ENCODE assay signal across 1 cellular context in the genomic region with DNA sequence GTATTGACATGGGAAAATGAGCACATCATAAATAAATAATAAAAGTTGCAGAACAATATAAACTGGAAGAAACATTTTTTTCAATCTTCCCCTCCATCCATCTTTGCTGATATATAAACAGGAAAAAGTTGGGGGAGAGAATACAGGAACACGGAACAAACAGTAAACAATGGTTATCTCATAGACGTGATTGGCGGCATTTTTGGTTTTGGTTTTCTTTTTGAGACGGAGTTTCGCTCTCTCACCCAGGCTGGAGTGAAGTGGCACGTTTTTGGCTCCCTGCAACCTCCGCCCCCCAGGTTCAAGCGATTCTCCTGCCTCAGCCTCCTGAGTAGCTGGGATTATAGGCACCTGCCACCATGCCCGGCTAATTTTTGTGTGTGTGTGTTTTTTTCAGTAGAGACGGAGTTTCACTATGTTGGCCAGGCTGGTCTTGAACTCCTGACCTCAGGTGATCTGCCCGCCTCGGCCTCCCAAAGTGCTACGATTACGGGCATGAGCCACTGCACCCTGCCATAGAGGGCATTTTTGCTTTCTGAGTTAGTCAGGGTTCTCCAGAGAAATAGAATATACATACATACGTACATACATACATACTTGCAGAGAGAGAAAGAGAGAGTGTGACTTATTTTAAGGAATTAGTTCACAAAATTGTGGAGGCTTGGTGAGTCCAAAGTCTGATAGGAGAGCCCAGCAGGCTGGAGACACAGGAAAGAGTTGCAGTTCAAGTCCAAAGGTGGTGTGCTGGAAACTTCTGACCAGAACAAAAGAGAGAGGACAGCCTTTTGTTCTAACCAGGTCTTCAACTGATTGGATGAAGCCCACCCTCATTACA.
A peak's percentile ranks its signal among the peaks of the same experiment; 100 is the strongest.
TF ChIP-seq lines count a peak whose summit lies in the region.

No MANE protein-coding gene starts in this region.

TF ChIP-seq in HepG2, 621 proteins besides CTCF, POLR2A, EP300 and RAD21 (continued from another document):
- TF ChIP-seq ZNF563 (CRISPR knock-in tag; IDR thresholded peaks at IDR 0.05) (peak; percentile 29; the same call in 1 of the 2 replicates), YEATS4 (CRISPR knock-in tag; IDR thresholded peaks at IDR 0.05; ENCODE audit: borderline replicate concordance) (peak; percentile 39; the same call in 1 of the 2 replicates), RORA (CRISPR knock-in tag; IDR thresholded peaks at IDR 0.05) (no peak), TRIM24 (CRISPR knock-in tag; IDR thresholded peaks at IDR 0.05) (no peak), RARG (CRISPR knock-in tag; IDR thresholded peaks at IDR 0.05; ENCODE audit: low read depth) (no peak), RARA (CRISPR knock-in tag; IDR thresholded peaks at IDR 0.05) (peak; percentile 70), CC2D1A (CRISPR knock-in tag; IDR thresholded peaks at IDR 0.05) (no peak), ZNF644 (CRISPR knock-in tag; IDR thresholded peaks at IDR 0.05; ENCODE audit: low read depth) (0 out of 2 replicates have a peak, but pooled peaks have one; percentile 53), ZNF577 (CRISPR knock-in tag; IDR thresholded peaks at IDR 0.05; ENCODE audit: borderline replicate concordance, low read depth) (no peak), ARNT2 (CRISPR knock-in tag; IDR thresholded peaks at IDR 0.05; ENCODE audit: low read depth) (no peak), RFXAP (CRISPR knock-in tag; IDR thresholded peaks at IDR 0.05; ENCODE audit: borderline replicate concordance) (0 out of 2 replicates have a peak, but pooled peaks have one; percentile 35), ETV5 (CRISPR knock-in tag; IDR thresholded peaks at IDR 0.05; ENCODE audit: borderline replicate concordance) (peak; percentile 40; the same call in 1 of the 2 replicates), ZNF142 (CRISPR knock-in tag; IDR thresholded peaks at IDR 0.05) (no peak), KDM5B (CRISPR knock-in tag; IDR thresholded peaks at IDR 0.05; ENCODE audit: borderline replicate concordance) (0 out of 2 replicates have a peak, but pooled peaks have one; percentile 50), SAP130 (CRISPR knock-in tag; IDR thresholded peaks at IDR 0.05; ENCODE audit: low read depth) (peak; percentile 35; the same call in 1 of the 2 replicates), MBD4 (IDR thresholded peaks at IDR 0.05; ENCODE audit: borderline replicate concordance, low read length) (no peak), NR2F1 (CRISPR knock-in tag; IDR thresholded peaks at IDR 0.05) (peak in 1 of 2 experiments; percentile 63; a peak in 2 of 4 replicates), ZNF264 (CRISPR knock-in tag; IDR thresholded peaks at IDR 0.05) (peak; percentile 52; the same call in 1 of the 2 replicates), NCOR1 (IDR thresholded peaks at IDR 0.05; ENCODE audit: borderline replicate concordance, low read length) (peak; percentile 79; the same call in 1 of the 2 replicates)
- TF ChIP-seq, protein P1, sequence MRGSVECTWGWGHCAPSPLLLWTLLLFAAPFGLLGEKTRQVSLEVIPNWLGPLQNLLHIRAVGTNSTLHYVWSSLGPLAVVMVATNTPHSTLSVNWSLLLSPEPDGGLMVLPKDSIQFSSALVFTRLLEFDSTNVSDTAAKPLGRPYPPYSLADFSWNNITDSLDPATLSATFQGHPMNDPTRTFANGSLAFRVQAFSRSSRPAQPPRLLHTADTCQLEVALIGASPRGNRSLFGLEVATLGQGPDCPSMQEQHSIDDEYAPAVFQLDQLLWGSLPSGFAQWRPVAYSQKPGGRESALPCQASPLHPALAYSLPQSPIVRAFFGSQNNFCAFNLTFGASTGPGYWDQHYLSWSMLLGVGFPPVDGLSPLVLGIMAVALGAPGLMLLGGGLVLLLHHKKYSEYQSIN (CRISPR knock-in tag; IDR thresholded peaks at IDR 0.05; ENCODE audit: borderline replicate concordance): no peak
- TF ChIP-seq, protein P2, sequence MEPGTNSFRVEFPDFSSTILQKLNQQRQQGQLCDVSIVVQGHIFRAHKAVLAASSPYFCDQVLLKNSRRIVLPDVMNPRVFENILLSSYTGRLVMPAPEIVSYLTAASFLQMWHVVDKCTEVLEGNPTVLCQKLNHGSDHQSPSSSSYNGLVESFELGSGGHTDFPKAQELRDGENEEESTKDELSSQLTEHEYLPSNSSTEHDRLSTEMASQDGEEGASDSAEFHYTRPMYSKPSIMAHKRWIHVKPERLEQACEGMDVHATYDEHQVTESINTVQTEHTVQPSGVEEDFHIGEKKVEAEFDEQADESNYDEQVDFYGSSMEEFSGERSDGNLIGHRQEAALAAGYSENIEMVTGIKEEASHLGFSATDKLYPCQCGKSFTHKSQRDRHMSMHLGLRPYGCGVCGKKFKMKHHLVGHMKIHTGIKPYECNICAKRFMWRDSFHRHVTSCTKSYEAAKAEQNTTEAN (CRISPR knock-in tag; conservative IDR thresholded peaks at IDR 0.05): no peak
